8 cellular contexts compared by ENCODE assay signal in the genomic region with DNA sequence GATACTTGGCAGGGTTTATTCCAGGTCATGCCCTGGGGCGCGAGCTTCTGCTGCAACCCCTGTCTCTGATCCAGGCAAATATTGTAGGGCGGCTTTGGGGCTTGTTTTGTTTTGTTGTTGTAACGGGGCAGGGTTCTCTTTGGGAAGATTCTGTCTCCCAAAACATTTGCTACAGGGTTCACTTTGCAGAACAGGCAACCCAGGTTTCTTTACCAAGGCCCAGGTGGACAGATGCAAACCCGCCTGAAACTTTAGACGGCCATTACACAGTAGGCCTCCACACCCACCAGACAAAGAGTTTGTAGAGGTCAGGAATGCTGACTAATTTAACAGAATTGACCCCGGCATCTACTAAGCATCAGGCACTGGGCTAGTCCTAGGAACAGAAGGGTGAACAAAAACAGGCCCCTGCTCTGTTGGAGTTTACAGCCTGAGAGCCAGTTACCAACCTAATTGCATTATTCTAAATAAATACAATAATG. TPM values are rescaled to one million over a fixed set of nuclear protein-coding genes. Genes with fewer than 3 reads are reported as not detected.
DNase-seq lines count a peak whose midpoint lies in the region; ATAC-seq, FAIRE-seq and TF ChIP-seq lines count a peak whose summit lies in the region.

No MANE protein-coding gene starts in this region.

- no peak overlapping the region for H4K91ac ChIP-seq in H1 (replicated peaks; ENCODE audit: insufficient read length, low read length)

- no peak overlapping the region for H2BK20ac ChIP-seq in H1 (ENCODE audit: low read length)

- no peak overlapping the region for H2AK5ac ChIP-seq in H1 (ENCODE audit: low read depth, low read length)

- peak overlapping the region; percentile 51; the same call in 1 of the 2 replicates for H3K18ac ChIP-seq in H1 (ENCODE audit: extremely low read depth, low read length)

- H3K27ac Mint-ChIP-seq in osteocyte (ENCODE audit: unreplicated experiment) = no peak overlapping the region

- H3K23me2 ChIP-seq in H1 (ENCODE audit: low read depth, low read length) = peaks cover 4% of the 10 kb centered on the region; the same call in 1 of the 2 replicates

- WGBS in H1 (ENCODE audit: extremely low coverage in 1 of 2, insufficient coverage in 1 of 2, insufficient read length in 1 of 2, insufficient replicate concordance in 2 of 2, low coverage in 1 of 2, low lambda C conversion rate in 2 of 2, missing lambda C conversion rate in 1 of 2), 2 experiments = 20% methylated on average over 7 of the region's 7 CpGs; no CpG with 5 or more reads in 1 of the 2 experiments

- H3K23ac ChIP-seq in H1 (ENCODE audit: insufficient read length) = no peak overlapping the region

- H4K20me1 ChIP-seq in H1 (replicated peaks in 1 of 2; ENCODE audit: control insufficient read depth in 1 of 2, insufficient read depth in 2 of 2, low read length in 2 of 2) = peaks cover 9 to 10% of the 10 kb centered on the region in 2 experiments

- H2BK5ac ChIP-seq in H1 (ENCODE audit: low read depth, low read length) = peak overlapping the region; percentile 99

- peak overlapping the region; percentile 84 for H3K4me3 Mint-ChIP-seq in osteocyte (ENCODE audit: unreplicated experiment)

- no peak for TF ChIP-seq RAD21 in H1 (IDR thresholded peaks at IDR 0.05 in 1 of 2, conservative IDR thresholded peaks at IDR 0.05 in 1 of 2; ENCODE audit: low read depth in 2 of 2, low read length in 2 of 2)

- H3K27ac ChIP-seq in H1 (ENCODE audit: low read depth, low read length) = peak overlapping the region; percentile 96

- peak overlapping the region in 3 of 4 experiments; percentile 41 to 97 (median 96); a peak in 5 of 7 replicates for H3K9ac ChIP-seq in H1 (replicated peaks in 1 of 4; ENCODE audit: extremely low read depth in 1 of 4, low read depth in 3 of 4, low read length in 3 of 4)

- H3K79me2 ChIP-seq in H1 (ENCODE audit: control insufficient read depth in 1 of 2, insufficient read depth in 2 of 2, low read length in 2 of 2) = peaks cover 16 to 38% of the 10 kb centered on the region in 2 experiments

- peaks cover 32% of the 10 kb centered on the region for H3K4me1 Mint-ChIP-seq in osteocyte (ENCODE audit: unreplicated experiment)

- H3K27me3 Mint-ChIP-seq in osteocyte (ENCODE audit: unreplicated experiment) = peaks cover 2% of the 10 kb centered on the region

- H4K8ac ChIP-seq in H1 (ENCODE audit: extremely low read depth, insufficient read depth, low read length) = peak overlapping the region; percentile 93; the same call in 1 of the 2 replicates

- TF ChIP-seq CTCF in H1 (IDR thresholded peaks at IDR 0.05; ENCODE audit: control extremely low read depth in 1 of 3, insufficient read depth in 1 of 3, low read depth in 1 of 3, low read length in 3 of 3) (no peak), osteocyte (IDR thresholded peaks at IDR 0.05) (no peak)

- POLR2A ChIA-PET in H1 (lab: Charles Lee; ENCODE audit: partially characterized antibody) = interaction anchor here (0.6 to 2.6 kb wide), 15 partner anchors 9 to 519 kb away, joined by 3 to 23 read pairs (median 5); no protein-coding TSS in a partner anchor

- H3K4ac ChIP-seq in H1 (replicated peaks; ENCODE audit: insufficient read length, low read depth, low read length) = no peak overlapping the region

- H4K5ac ChIP-seq in H1 (ENCODE audit: insufficient read length, low read depth, low read length) = no peak overlapping the region

- H2BK15ac ChIP-seq in H1 (ENCODE audit: low read length) = no peak overlapping the region

- H3K27me3 ChIP-seq in H1 (replicated peaks in 1 of 4; ENCODE audit: control insufficient read depth in 3 of 4, extremely low read depth in 1 of 4, insufficient read depth in 3 of 4, low read length in 3 of 4) = no peaks in the 10 kb centered on the region

- H2AFZ ChIP-seq in H1 (ENCODE audit: low read length) = peak overlapping the region; percentile 86; the same call in 1 of the 2 replicates

- H3K79me1 ChIP-seq in H1 (ENCODE audit: low read depth, low read length) = peaks cover 11% of the 10 kb centered on the region

- peak; percentile 23 for DNase-seq in Daoy (ENCODE audit: low read depth)
- peak; percentile 78 for DNase-seq in NCI-H146 (lab: John Stamatoyannopoulos, UW)
- no peak for DNase-seq in H1 (ENCODE audit: low read depth in 1 of 2, low spot score in 2 of 2)
- no peak for DNase-seq in osteocyte (ENCODE audit: extremely low spot score, unreplicated experiment)
- DNase-seq in putamen (ENCODE audit: low spot score) = no peak
- no peak for DNase-seq in medulla oblongata (ENCODE audit: extremely low spot score)
- DNase-seq in LoVo (ENCODE audit: low spot score) = no peak

- peak overlapping the region; percentile 10 to 83 (median 57); a peak in 6 of 8 replicates for H3K4me3 ChIP-seq in H1 (ENCODE audit: extremely low read depth in 1 of 4, insufficient read depth in 2 of 4, low read depth in 3 of 4, low read length in 4 of 4)

- no peaks in the 10 kb centered on the region for H3K36me3 Mint-ChIP-seq in osteocyte (ENCODE audit: unreplicated experiment)

- H3K14ac ChIP-seq in H1 (ENCODE audit: insufficient read length) = no peak overlapping the region

- H2BK120ac ChIP-seq in H1 (replicated peaks; ENCODE audit: low read depth, low read length) = no peak overlapping the region

- TF ChIP-seq EP300 in H1 (IDR thresholded peaks at IDR 0.05; ENCODE audit: borderline replicate concordance in 1 of 2, low read depth in 2 of 2, low read length in 2 of 2) = no peak

- CTCF ChIA-PET in H1 (lab: Charles Lee; ENCODE audit: partially characterized antibody) = no interaction called here

- peaks cover 0 to 7% (median 0%) of the 10 kb centered on the region in 4 experiments; a peak in 1 of 8 replicates for H3K36me3 ChIP-seq in H1 (ENCODE audit: control insufficient read depth in 2 of 4, insufficient read depth in 4 of 4, low read length in 3 of 4)

- no peak overlapping the region; the same call in 1 of the 2 replicates for H2BK12ac ChIP-seq in H1 (ENCODE audit: low read depth, low read length)

- peaks cover 2 to 18% (median 12%) of the 10 kb centered on the region in 4 experiments; a peak in 5 of 7 replicates for H3K4me1 ChIP-seq in H1 (replicated peaks in 1 of 4; ENCODE audit: control insufficient read depth in 3 of 4, insufficient read depth in 4 of 4, low read length in 3 of 4)

- no peak for ATAC-seq in HG02884 (IDR thresholded peaks at IDR 0.05; ENCODE audit: unreplicated experiment)

- FAIRE-seq in H1 (lab: Jason Lieb, UNC) = no peak

- H3K56ac ChIP-seq in H1 (replicated peaks; ENCODE audit: insufficient read length, low read depth, low read length) = no peak overlapping the region

- H3K9me3 Mint-ChIP-seq in osteocyte (ENCODE audit: unreplicated experiment) = no peaks in the 10 kb centered on the region

- TF ChIP-seq POLR2A in H1 (IDR thresholded peaks at IDR 0.05; ENCODE audit: control extremely low read depth in 1 of 2, low read depth in 2 of 2, low read length in 2 of 2) = no peak

- H3K4me2 ChIP-seq in H1 (ENCODE audit: insufficient read depth in 1 of 2, low read depth in 2 of 2, low read length in 2 of 2) = peak overlapping the region; percentile 76 to 78

- no peaks in the 10 kb centered on the region for H3K9me3 ChIP-seq in H1 (ENCODE audit: insufficient read depth in 2 of 2, low read depth in 1 of 2, low read length in 1 of 2)

TF ChIP-seq in H1, 55 proteins besides CTCF, POLR2A, EP300 and RAD21:
- peak; percentile 7; the same call in 1 of the 2 replicates for TF ChIP-seq SP1 (IDR thresholded peaks at IDR 0.05; ENCODE audit: low read depth, low read length)
- TF ChIP-seq, protein P1, sequence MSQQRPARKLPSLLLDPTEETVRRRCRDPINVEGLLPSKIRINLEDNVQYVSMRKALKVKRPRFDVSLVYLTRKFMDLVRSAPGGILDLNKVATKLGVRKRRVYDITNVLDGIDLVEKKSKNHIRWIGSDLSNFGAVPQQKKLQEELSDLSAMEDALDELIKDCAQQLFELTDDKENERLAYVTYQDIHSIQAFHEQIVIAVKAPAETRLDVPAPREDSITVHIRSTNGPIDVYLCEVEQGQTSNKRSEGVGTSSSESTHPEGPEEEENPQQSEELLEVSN (IDR thresholded peaks at IDR 0.05) = no peak
- no peak for TF ChIP-seq ATF3 (IDR thresholded peaks at IDR 0.05; ENCODE audit: insufficient read depth, low read depth, low read length)
- TF ChIP-seq, protein P2, sequence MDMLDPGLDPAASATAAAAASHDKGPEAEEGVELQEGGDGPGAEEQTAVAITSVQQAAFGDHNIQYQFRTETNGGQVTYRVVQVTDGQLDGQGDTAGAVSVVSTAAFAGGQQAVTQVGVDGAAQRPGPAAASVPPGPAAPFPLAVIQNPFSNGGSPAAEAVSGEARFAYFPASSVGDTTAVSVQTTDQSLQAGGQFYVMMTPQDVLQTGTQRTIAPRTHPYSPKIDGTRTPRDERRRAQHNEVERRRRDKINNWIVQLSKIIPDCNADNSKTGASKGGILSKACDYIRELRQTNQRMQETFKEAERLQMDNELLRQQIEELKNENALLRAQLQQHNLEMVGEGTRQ (IDR thresholded peaks at IDR 0.05; ENCODE audit: low read length) = no peak
- TF ChIP-seq YY1 (IDR thresholded peaks at IDR 0.05; ENCODE audit: low read depth, low read length) = peak; percentile 83; the same call in 1 of the 2 replicates
- TF ChIP-seq ZNF274 (IDR thresholded peaks at IDR 0.05; ENCODE audit: borderline replicate concordance, extremely low read depth, low read length) = no peak
- no peak for TF ChIP-seq HDAC2 (IDR thresholded peaks at IDR 0.05; ENCODE audit: borderline replicate concordance in 1 of 2, low read depth in 2 of 2, low read length in 2 of 2)
- peak; percentile 89 for TF ChIP-seq RXRA (IDR thresholded peaks at IDR 0.05; ENCODE audit: insufficient read depth, low read depth, low read length)
- TF ChIP-seq ASH2L (IDR thresholded peaks at IDR 0.05; ENCODE audit: low read length) = peak; percentile 69

RNA-seq across cellular contexts. Expression of gene CDCA7L, which starts 0.6 kb away (rescaled TPM):
- 102 and 166 TPM in 2 replicates for total RNA-seq in Daoy (2014; rRNA removed; shearing (Covaris generic))
- total RNA-seq in H1 (2021; fragmentation: NEBNext Ultra II Directional; extraction: Animal tissue kit (Norgen Biotek cat#: 25700)) = 166 and 168 TPM in 2 replicates
- polyA plus RNA-seq in H1 (2011; rRNA removed) = 78.6 and 93.8 TPM in 2 replicates
- polyA plus RNA-seq in H1 (2011; cell fraction: cytosol; rRNA removed) = 113 TPM
- polyA plus RNA-seq in H1 (2011; cell fraction: nucleus; rRNA removed) = 105 TPM
- polyA plus RNA-seq in H1 (2012, experiment 1 of 2) = 105 to 144 TPM (median 112 TPM) in 4 replicates
- polyA plus RNA-seq in H1 (2012, experiment 2 of 2) = 28.7 TPM
- 90.9 TPM for polyA plus RNA-seq in H1 (2013, experiment 1 of 2)
- polyA plus RNA-seq in H1 (2013, experiment 2 of 2) = 87.9 TPM
- polyA minus RNA-seq in H1 (2011; rRNA and poly(A)+ RNA removed) = 141 and 202 TPM in 2 replicates
- 86.8 TPM for polyA minus RNA-seq in H1 (2011; cell fraction: cytosol; rRNA and poly(A)+ RNA removed)
- 181 TPM for polyA minus RNA-seq in H1 (2011; cell fraction: nucleus; rRNA and poly(A)+ RNA removed)
- total RNA-seq in osteocyte = 23.8 and 26.3 TPM in 2 replicates

Comparison
In these comparisons a context has a peak if more than half of its experiments do, and no peak if none do; other contexts are left out.
1. DNase-seq: peak in Daoy (single experiment) and NCI-H146 (single experiment); none in H1 (0 of 2), osteocyte (single experiment), putamen (single experiment), medulla oblongata (single experiment) and LoVo (single experiment).